In genomic region chr17:64781810-64782555, GRCh38 we compare ENCODE assay signal across 8 cellular contexts.
DNase-seq lines count a peak whose midpoint lies in the region; ATAC-seq and TF ChIP-seq lines count a peak whose summit lies in the region.

No MANE protein-coding gene starts in this region.

- H3K36me3 Mint-ChIP-seq in CD8-positive, alpha-beta T cell: peaks cover 31% of the 10 kb centered on the region
- no peaks in the 10 kb centered on the region for H3K36me3 Mint-ChIP-seq in natural killer cell treated with Interleukin-12 subunit alpha and Interleukin-12 subunit beta and Interleukin-15 and Interleukin-18, amount 100 ng/mL, for 72 hours

- no peaks in the 10 kb centered on the region for H3K9me3 ChIP-seq in CD8-positive, alpha-beta T cell (ENCODE audit: low read length)
- H3K9me3 ChIP-seq in Panc1 (ENCODE audit: control insufficient read depth, insufficient read depth, low read depth, low read length): no peaks in the 10 kb centered on the region
- H3K9me3 ChIP-seq in endocrine pancreas (ENCODE audit: control insufficient read depth, low read length): no peaks in the 10 kb centered on the region

- peak overlapping the region; percentile 56 for H3K9ac ChIP-seq in endocrine pancreas (ENCODE audit: control insufficient read depth, insufficient read depth, low read length)

- TF ChIP-seq CTCF in CD8-positive, alpha-beta T cell (IDR thresholded peaks at IDR 0.05): no peak
- TF ChIP-seq CTCF in Panc1 (IDR thresholded peaks at IDR 0.05): no peak

- intact Hi-C loops in CD8-positive, alpha-beta T cell (cut with DNase I, micrococcal nuclease): no loop called here
- intact Hi-C loops in Panc1 (cut with micrococcal nuclease; ENCODE audit: unreplicated experiment): no loop called here

- H3K4me3 ChIP-seq in CD8-positive, alpha-beta T cell (ENCODE audit: low read depth, low read length): no peak overlapping the region
- peak overlapping the region; percentile 48 to 63 for H3K4me3 ChIP-seq in Panc1 (ENCODE audit: low read depth in 2 of 2, low read length in 2 of 2)
- H3K4me3 ChIP-seq in endocrine pancreas (ENCODE audit: control insufficient read depth, insufficient read depth, low read length): no peak overlapping the region

- peaks cover 2% of the 10 kb centered on the region for H3K27me3 Mint-ChIP-seq in CD8-positive, alpha-beta T cell (ENCODE audit: low read depth)
- H3K27me3 Mint-ChIP-seq in natural killer cell treated with Interleukin-12 subunit alpha and Interleukin-12 subunit beta and Interleukin-15 and Interleukin-18, amount 100 ng/mL, for 72 hours: no peaks in the 10 kb centered on the region

- peaks cover 21% of the 10 kb centered on the region for H3K4me1 Mint-ChIP-seq in CD8-positive, alpha-beta T cell (ENCODE audit: low read depth)
- peaks cover 12 to 24% of the 10 kb centered on the region in 2 donors for H3K4me1 Mint-ChIP-seq in natural killer cell treated with Interleukin-12 subunit alpha and Interleukin-12 subunit beta and Interleukin-15 and Interleukin-18, amount 100 ng/mL, for 72 hours (ENCODE audit: low read depth in 2 of 2)

- no peak for DNase-seq in CD8-positive, alpha-beta T cell
- DNase-seq in Panc1 (ENCODE audit: low read depth, low spot score) (no peak), GM19238 (ENCODE audit: insufficient read length, low spot score) (no peak), DMS114 treated with DMSO at 0.1 percent for 48 hours (lab: John Stamatoyannopoulos, UW; ENCODE audit: unreplicated experiment) (no peak), NCI-H1930 (lab: John Stamatoyannopoulos, UW) (no peak), NCI-H1105 (lab: John Stamatoyannopoulos, UW) (no peak)
- no peak for DNase-seq in natural killer cell treated with Interleukin-12 subunit alpha and Interleukin-12 subunit beta and Interleukin-15 and Interleukin-18, amount 100 ng/mL, for 72 hours (ENCODE audit: low spot score)

- peak overlapping the region; percentile 59 for H3K4me3 Mint-ChIP-seq in CD8-positive, alpha-beta T cell
- peak overlapping the region; percentile 48 for H3K4me3 Mint-ChIP-seq in natural killer cell treated with Interleukin-12 subunit alpha and Interleukin-12 subunit beta and Interleukin-15 and Interleukin-18, amount 100 ng/mL, for 72 hours

- in situ Hi-C loops in Panc1 (cut with HindIII; ENCODE audit: low pct_unique_long_range_greater_than_20kb, low sequenced_read_pairs): no loop called here

- H3K9me3 Mint-ChIP-seq in CD8-positive, alpha-beta T cell: no peaks in the 10 kb centered on the region
- H3K9me3 Mint-ChIP-seq in natural killer cell treated with Interleukin-12 subunit alpha and Interleukin-12 subunit beta and Interleukin-15 and Interleukin-18, amount 100 ng/mL, for 72 hours: no peaks in the 10 kb centered on the region

- H3K27me3 ChIP-seq in CD8-positive, alpha-beta T cell (ENCODE audit: insufficient read depth, low read length): no peaks in the 10 kb centered on the region
- H3K27me3 ChIP-seq in Panc1 (ENCODE audit: control insufficient read depth, insufficient read depth, low read length) (no peaks in the 10 kb centered on the region), endocrine pancreas (ENCODE audit: control insufficient read depth, insufficient read depth, low read length) (no peaks in the 10 kb centered on the region)

- H3K36me3 ChIP-seq in CD8-positive, alpha-beta T cell (ENCODE audit: insufficient read depth, low read length): no peaks in the 10 kb centered on the region
- H3K36me3 ChIP-seq in Panc1 (ENCODE audit: control insufficient read depth, insufficient read depth, low read length) (no peaks in the 10 kb centered on the region), endocrine pancreas (ENCODE audit: control insufficient read depth, insufficient read depth, low read length) (no peaks in the 10 kb centered on the region)

- H3K27ac ChIP-seq in CD8-positive, alpha-beta T cell (ENCODE audit: low read depth, low read length): no peak overlapping the region
- peak overlapping the region; percentile 54 for H3K27ac ChIP-seq in Panc1 (ENCODE audit: low read length)

- no peak overlapping the region for H3K27ac Mint-ChIP-seq in CD8-positive, alpha-beta T cell
- peak overlapping the region in 1 of 2 donors; percentile 73 for H3K27ac Mint-ChIP-seq in natural killer cell treated with Interleukin-12 subunit alpha and Interleukin-12 subunit beta and Interleukin-15 and Interleukin-18, amount 100 ng/mL, for 72 hours

- POLR2A ChIA-PET in CD8-positive, alpha-beta T cell (lab: Charles Lee): no interaction called here
- POLR2A ChIA-PET in Panc1 (lab: Charles Lee): no interaction called here

- no peak for ATAC-seq in CD8-positive, alpha-beta T cell
- ATAC-seq in Panc1: no peak
- no peak for ATAC-seq in natural killer cell treated with Interleukin-12 subunit alpha and Interleukin-12 subunit beta and Interleukin-15 and Interleukin-18, amount 100 ng/mL, for 72 hours

- H3K4me1 ChIP-seq in CD8-positive, alpha-beta T cell (ENCODE audit: insufficient read depth, low read length): peaks cover 36% of the 10 kb centered on the region
- H3K4me1 ChIP-seq in Panc1 (ENCODE audit: control insufficient read depth, insufficient read depth, low read length): no peaks in the 10 kb centered on the region; the same call in 1 of the 2 replicates
- H3K4me1 ChIP-seq in endocrine pancreas (ENCODE audit: control insufficient read depth, insufficient read depth, low read length): no peaks in the 10 kb centered on the region

- CTCF ChIA-PET in CD8-positive, alpha-beta T cell (lab: Charles Lee): interaction anchor here (1.5 kb wide), 1 partner anchor 9 kb away, joined by 3 read pairs; no protein-coding TSS in a partner anchor
- CTCF ChIA-PET in Panc1 (lab: Charles Lee): no interaction called here

- TSS peak; percentile 74 for BruUV-seq in Panc1 (replicated peaks; lab: Mats Ljungman, UMichigan)

Comparison
In these comparisons a context has a peak if more than half of its experiments do, and no peak if none do; other contexts are left out.
1. H3K4me3 ChIP-seq: peak in Panc1 (2 of 2); none in CD8-positive, alpha-beta T cell (single experiment) and endocrine pancreas (single experiment).